In the genomic region with DNA sequence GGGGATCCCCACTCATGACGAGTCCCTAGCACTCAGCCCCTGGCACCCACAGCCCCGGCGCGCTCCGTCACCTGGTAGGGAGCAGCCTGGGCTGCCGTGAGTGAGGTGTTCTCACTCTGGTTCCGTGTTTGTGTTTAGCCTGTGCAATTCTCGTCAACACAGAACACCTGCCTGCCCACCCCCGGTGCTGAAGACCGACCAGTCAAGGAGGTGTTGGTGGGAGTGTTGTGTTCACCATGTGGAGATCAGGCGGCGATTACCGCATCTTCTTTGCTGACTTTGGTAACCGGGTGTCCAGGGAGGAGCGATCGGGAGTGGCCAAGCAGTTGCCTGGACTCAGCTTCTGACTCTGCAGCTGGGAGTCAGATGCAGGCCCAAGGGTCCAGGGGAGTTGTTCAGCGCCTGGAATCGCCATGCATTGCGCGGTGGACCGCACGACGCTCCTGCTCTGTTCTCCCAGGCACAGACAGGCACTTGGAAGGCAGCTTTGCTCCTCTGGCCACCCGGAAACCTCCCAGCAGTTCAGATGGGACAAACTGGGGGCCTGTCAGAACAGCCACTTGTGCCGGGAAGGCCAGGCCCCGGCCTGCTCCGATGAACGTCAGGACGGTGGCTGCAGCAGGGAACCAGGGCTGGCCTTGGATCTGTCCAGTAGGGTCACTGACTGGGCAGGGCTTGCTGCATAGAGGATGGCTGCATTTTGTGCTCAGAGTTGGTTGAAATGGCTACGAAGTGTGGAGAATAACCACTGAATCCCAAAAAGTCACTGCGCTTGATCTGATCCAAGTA, we compare ENCODE assay signal across 10 cellular contexts. TPM values are rescaled to one million over a fixed set of nuclear protein-coding genes. Genes with fewer than 3 reads are reported as not detected.
DNase-seq lines count a peak whose midpoint lies in the region; ATAC-seq, FAIRE-seq and TF ChIP-seq lines count a peak whose summit lies in the region.
"Had no signal": no experiment of that assay in that cellular context is flagged by ENCODE, and none has a peak within 500 bp of the region (broad histone marks: within the 10 kb centered on the region; RNA-seq: fewer than 3 reads in every experiment).

No MANE protein-coding gene starts in this region.

- H3K9me3 Mint-ChIP-seq in H9, result no peaks in the 10 kb centered on the region

- no peak overlapping the region for H3K14ac ChIP-seq in H9 (ENCODE audit: insufficient read depth, low read length)
- no peak overlapping the region for H3K14ac ChIP-seq in mesenchymal stem cell (ENCODE audit: low read length in 2 of 2)

- no peak overlapping the region for H3K27ac ChIP-seq in A549
- H3K27ac ChIP-seq in H9 (ENCODE audit: insufficient read length, low read depth, low read length), result no peak overlapping the region
- H3K27ac ChIP-seq in mesenchymal stem cell (ENCODE audit: low read length, poor library complexity, severe bottlenecking), result no peak overlapping the region
- H3K27ac ChIP-seq in transverse colon, result no peak overlapping the region

- no peak overlapping the region for H4K5ac ChIP-seq in H9 (ENCODE audit: insufficient read length, low read depth, low read length)

- H2AFZ ChIP-seq in H9 (ENCODE audit: low read length) (no peak overlapping the region), mesenchymal stem cell (ENCODE audit: low read depth, low read length) (no peak overlapping the region)

- peak overlapping the region in 1 of 3 experiments; percentile 79; a peak in 2 of 7 replicates for H3K27ac Mint-ChIP-seq in H9

- no peaks in the 10 kb centered on the region for H4K20me1 ChIP-seq in H9 (ENCODE audit: control insufficient read depth, insufficient read depth, insufficient read length)

- H3K4me2 ChIP-seq in A549, result peak overlapping the region; percentile 96
- no peak overlapping the region for H3K4me2 ChIP-seq in H9 (ENCODE audit: insufficient read depth, insufficient read length, low read length)
- H3K4me2 ChIP-seq in mesenchymal stem cell (ENCODE audit: low read length, poor library complexity, severe bottlenecking), result no peak overlapping the region

- H3K27me3 Mint-ChIP-seq in H9 (ENCODE audit: low read depth), result peaks cover 25% of the 10 kb centered on the region

- in situ Hi-C loops in transverse colon (cut with MboI; ENCODE audit: low pct_ligation_motif_present in 1 of 4, low pct_unique_long_range_greater_than_20kb in 1 of 4, low sequenced_read_pairs in 3 of 4), result no loop called here

- POLR2A ChIA-PET in A549 (lab: Yijun Ruan, JAX), result interaction anchor here (2.0 kb wide), 1 partner anchor 25 kb away, joined by 4 read pairs; no protein-coding TSS in a partner anchor

- H3K56ac ChIP-seq in H9 (ENCODE audit: insufficient read length, low read depth, low read length), result no peak overlapping the region

- intact Hi-C loops in transverse colon (cut with DNase I; ENCODE audit: low total_unique reads), result no loop called here

- H3K9me3 ChIP-seq in A549 (no peaks in the 10 kb centered on the region), H9 (ENCODE audit: control insufficient read depth, low read depth, low read length) (no peaks in the 10 kb centered on the region), mesenchymal stem cell (ENCODE audit: control insufficient read depth, low read length) (no peaks in the 10 kb centered on the region), transverse colon (no peaks in the 10 kb centered on the region)
- H3K9me3 ChIP-seq: vagina had no signal

- peaks cover 31 to 38% of the 10 kb centered on the region in 2 experiments for H3K36me3 ChIP-seq in mesenchymal stem cell (ENCODE audit: control insufficient read depth in 1 of 2, insufficient read depth in 2 of 2, low read depth in 1 of 2, low read length in 2 of 2)
- H3K36me3 ChIP-seq in transverse colon, result no peaks in the 10 kb centered on the region

- H3K4me1 ChIP-seq in A549 (peaks cover 16% of the 10 kb centered on the region), H9 (ENCODE audit: insufficient read depth, low read length) (no peaks in the 10 kb centered on the region), mesenchymal stem cell (ENCODE audit: control insufficient read depth, insufficient read depth, low read depth, low read length) (peaks cover 31% of the 10 kb centered on the region), transverse colon (peaks cover 15 to 29% (median 23%) of the 10 kb centered on the region in 4 donors)

- H3K36me3 Mint-ChIP-seq in H9 (ENCODE audit: insufficient read depth in 1 of 3, low read depth in 3 of 3), result peaks cover 0 to 8% (median 0%) of the 10 kb centered on the region in 3 experiments; a peak in 3 of 7 replicates

- H3K79me2 ChIP-seq in H9 (ENCODE audit: insufficient read depth, low read length), result no peaks in the 10 kb centered on the region

- H4K91ac ChIP-seq in H9 (ENCODE audit: insufficient read length, low read depth, low read length), result no peak overlapping the region
- no peak overlapping the region for H4K91ac ChIP-seq in mesenchymal stem cell (ENCODE audit: low read length)

- H3K4ac ChIP-seq in H9 (ENCODE audit: low read depth, low read length), result no peak overlapping the region
- H3K4ac ChIP-seq in mesenchymal stem cell (ENCODE audit: low read depth in 1 of 2, low read length in 2 of 2), result no peak overlapping the region

- 94% methylated on average over 28 of the region's 31 CpGs for WGBS in A549 (ENCODE audit: missing lambda C conversion rate)
- no CpG with 5 or more reads among the region's 31 CpGs for WGBS in H9 (ENCODE audit: extremely low coverage, insufficient read length, low lambda C conversion rate)
- 94% methylated on average over 31 of the region's 31 CpGs for WGBS in mesenchymal stem cell
- 92 to 93% methylated on average over 11 to 31 of the region's 31 CpGs for WGBS in transverse colon (ENCODE audit: low coverage in 1 of 2), 2 donors

- CTCF ChIA-PET in A549 (lab: Yijun Ruan, JAX), result interaction anchor here (1.1 to 2.0 kb wide), 2 partner anchors 24 kb away, joined by 6 to 9 read pairs; no protein-coding TSS in a partner anchor

- H3K79me1 ChIP-seq in H9 (ENCODE audit: insufficient read depth, low read depth, low read length, poor library complexity, severe bottlenecking), result no peaks in the 10 kb centered on the region
- H3K79me1 ChIP-seq in mesenchymal stem cell (replicated peaks; ENCODE audit: low read length, poor library complexity, severe bottlenecking), result peaks cover 27% of the 10 kb centered on the region

- FAIRE-seq in A549 (lab: Jason Lieb, UNC), result no peak

- no peak for TF ChIP-seq EP300 in A549 (IDR thresholded peaks at IDR 0.05)
- no peak for TF ChIP-seq EP300 in transverse colon (IDR thresholded peaks at IDR 0.05; ENCODE audit: low read depth)

- H3K9ac ChIP-seq in H9 (ENCODE audit: extremely low read depth, insufficient read length, low read length) (no peak overlapping the region), mesenchymal stem cell (ENCODE audit: low read length) (no peak overlapping the region)

- H3K4me3 ChIP-seq in A549 (peak overlapping the region; percentile 74; the same call in 1 of the 3 replicates), mesenchymal stem cell (ENCODE audit: insufficient read depth in 1 of 2, low read depth in 1 of 2, low read length in 2 of 2) (peak overlapping the region in 1 of 2 experiments; percentile 86), transverse colon (no peak overlapping the region)

- no peak overlapping the region for H3T11ph ChIP-seq in H9 (ENCODE audit: low read length)

- H2BK120ac ChIP-seq in H9 (ENCODE audit: low read depth, low read length, poor library complexity, severe bottlenecking) (no peak overlapping the region), mesenchymal stem cell (ENCODE audit: low read depth, low read length) (no peak overlapping the region)

- H4K8ac ChIP-seq in H9 (replicated peaks; ENCODE audit: insufficient read length, low read depth, low read length) (no peak overlapping the region), mesenchymal stem cell (ENCODE audit: low read length) (peak overlapping the region; percentile 22)

- H3K27me3 ChIP-seq in H9 (ENCODE audit: insufficient read depth, low read length), result peaks cover 20% of the 10 kb centered on the region; the same call in 1 of the 2 replicates
- peaks cover 13 to 14% of the 10 kb centered on the region in 2 experiments for H3K27me3 ChIP-seq in mesenchymal stem cell (ENCODE audit: control insufficient read depth in 1 of 2, insufficient read depth in 1 of 2, low read length in 2 of 2)
- peaks cover 15% of the 10 kb centered on the region for H3K27me3 ChIP-seq in transverse colon
- H3K27me3 ChIP-seq: vagina had no signal

- ATAC-seq in A549 (no peak), HG02610 (IDR thresholded peaks at IDR 0.05; ENCODE audit: unreplicated experiment) (no peak), HG02938 (IDR thresholded peaks at IDR 0.05; ENCODE audit: unreplicated experiment) (no peak), GM21825 (IDR thresholded peaks at IDR 0.05; ENCODE audit: unreplicated experiment) (no peak)

- no peak overlapping the region for H2BK20ac ChIP-seq in H9 (ENCODE audit: low read depth, low read length, poor library complexity, severe bottlenecking)

- H3K23me2 ChIP-seq in H9 (ENCODE audit: insufficient read length, low read depth, low read length, poor library complexity, severe bottlenecking), result peaks cover 16% of the 10 kb centered on the region

- TF ChIP-seq RAD21 in A549 (conservative IDR thresholded peaks at IDR 0.05 in 1 of 2, IDR thresholded peaks at IDR 0.05 in 1 of 2), result no peak

- TF ChIP-seq POLR2A in A549 (IDR thresholded peaks at IDR 0.05; ENCODE audit: low read length) (no peak), transverse colon (IDR thresholded peaks at IDR 0.05) (no peak)

- peaks cover 7 to 11% of the 10 kb centered on the region in 2 experiments for H3K4me1 Mint-ChIP-seq in H9

- no peak overlapping the region for H2BK12ac ChIP-seq in H9 (ENCODE audit: insufficient read length, low read depth, low read length)
- no peak overlapping the region for H2BK12ac ChIP-seq in mesenchymal stem cell (ENCODE audit: low read length in 2 of 2)

- H2BK15ac ChIP-seq in H9 (ENCODE audit: low read depth, low read length), result no peak overlapping the region
- H2BK15ac ChIP-seq in mesenchymal stem cell (ENCODE audit: low read depth, poor library complexity, severe bottlenecking), result no peak overlapping the region

- H2AK5ac ChIP-seq in H9 (ENCODE audit: insufficient read length, low read length) (no peak overlapping the region), mesenchymal stem cell (ENCODE audit: low read length, severe bottlenecking) (no peak overlapping the region)

- peak overlapping the region; percentile 60 to 75 for H3K4me3 Mint-ChIP-seq in H9

- no peak for DNase-seq in A549 (ENCODE audit: low read depth in 1 of 2, low spot score in 1 of 2)
- no peak for DNase-seq in H9
- DNase-seq in activated naive CD4-positive, alpha-beta T cell treated with anti-CD3 and anti-CD28 coated beads, Interleukin-2, amount 50 U/mL, for 16 hours, result peak; percentile 10
- DNase-seq in mesenchymal stem cell, result peak; percentile 6
- no peak for DNase-seq in transverse colon
- DNase-seq: NCI-H1694 treated with DMSO at 0.1 percent for 48 hours had no signal

- H3K23ac ChIP-seq in H9 (ENCODE audit: insufficient read length, low read depth, low read length) (no peak overlapping the region), mesenchymal stem cell (ENCODE audit: low read length in 2 of 2) (no peak overlapping the region)

- TF ChIP-seq CTCF in A549 (IDR thresholded peaks at IDR 0.05) (no peak), H9 (conservative IDR thresholded peaks at IDR 0.05) (no peak), transverse colon (IDR thresholded peaks at IDR 0.05) (no peak)

- H2BK5ac ChIP-seq in H9 (ENCODE audit: insufficient read length, low read length) (no peak overlapping the region), mesenchymal stem cell (ENCODE audit: low read depth, low read length, poor library complexity, severe bottlenecking) (no peak overlapping the region)

- H3K18ac ChIP-seq in H9 (ENCODE audit: insufficient read length, low read depth, low read length) (no peak overlapping the region), mesenchymal stem cell (ENCODE audit: low read depth in 1 of 2, low read length in 2 of 2) (no peak overlapping the region)

RNA-seq across cellular contexts. Expression of a gene that starts 28.2 kb away (rescaled TPM):
- polyA plus RNA-seq in A549 (2011; rRNA removed) (20.0 and 25.1 TPM in 2 replicates), A549 (2017; fragmentation: RNase III; extraction: RNeasy Plus Mini Kit Qiagen cat#74134 plus additional on column Dnase treatment) (33.6 to 36.2 TPM (median 34.0 TPM) in 3 replicates)
- polyA plus RNA-seq in A549 (2012; cell fraction: cytosol; rRNA removed), result 18.4 and 20.4 TPM in 2 replicates
- polyA plus RNA-seq in A549 (2012; cell fraction: nucleus; rRNA removed), result 53.4 and 60.7 TPM in 2 replicates
- 23.6 and 25.2 TPM in 2 replicates for polyA minus RNA-seq in A549 (2011; rRNA and poly(A)+ RNA removed)
- total RNA-seq in H9 (2021) (36.7 and 37.6 TPM in 2 replicates), transverse colon (100 to 1,000 TPM in 1 of 4 donors, 10 to 100 TPM in 3; 69.9 to 240 (median 76.1) TPM)
- 24.3 TPM for polyA plus RNA-seq in mesenchymal stem cell (2013, experiment 1 of 2)
- polyA plus RNA-seq in mesenchymal stem cell (2013, experiment 2 of 2), result 23.1 TPM

RNA-seq across cellular contexts. Expression of a gene that starts 53.1 kb away (rescaled TPM):
- polyA plus RNA-seq in A549 (2011; rRNA removed) (1.3 and 1.5 TPM in 2 replicates), A549 (2017; fragmentation: RNase III; extraction: RNeasy Plus Mini Kit Qiagen cat#74134 plus additional on column Dnase treatment) (1.3 TPM in 3 replicates)
- 1.5 and 2.7 TPM in 2 replicates for polyA plus RNA-seq in A549 (2012; cell fraction: cytosol; rRNA removed)
- 2.2 TPM in 2 replicates for polyA plus RNA-seq in A549 (2012; cell fraction: nucleus; rRNA removed)
- polyA minus RNA-seq in A549 (2011; rRNA and poly(A)+ RNA removed), result 0.17 and 0.34 TPM in 2 replicates
- total RNA-seq in H9 (2021) (0.75 and 0.85 TPM in 2 replicates), transverse colon (100 to 1,000 TPM in 3 of 4 donors, 1 to 10 TPM in 1; 4.8 to 701 (median 183) TPM)
- polyA plus RNA-seq in mesenchymal stem cell (2013, experiment 1 of 2), result 1.1 TPM
- 1.1 TPM for polyA plus RNA-seq in mesenchymal stem cell (2013, experiment 2 of 2)

Comparison
In these comparisons a context has a peak if more than half of its experiments do, and no peak if none do; other contexts are left out.
1. DNase-seq: peak in activated naive CD4-positive, alpha-beta T cell treated with anti-CD3 and anti-CD28 coated beads, Interleukin-2, amount 50 U/mL, for 16 hours (single experiment) and mesenchymal stem cell (single experiment); none in A549 (0 of 2), H9 (single experiment) and transverse colon (single experiment).